Comparison of ENCODE assay signal across 8 cellular contexts in the genomic region with DNA sequence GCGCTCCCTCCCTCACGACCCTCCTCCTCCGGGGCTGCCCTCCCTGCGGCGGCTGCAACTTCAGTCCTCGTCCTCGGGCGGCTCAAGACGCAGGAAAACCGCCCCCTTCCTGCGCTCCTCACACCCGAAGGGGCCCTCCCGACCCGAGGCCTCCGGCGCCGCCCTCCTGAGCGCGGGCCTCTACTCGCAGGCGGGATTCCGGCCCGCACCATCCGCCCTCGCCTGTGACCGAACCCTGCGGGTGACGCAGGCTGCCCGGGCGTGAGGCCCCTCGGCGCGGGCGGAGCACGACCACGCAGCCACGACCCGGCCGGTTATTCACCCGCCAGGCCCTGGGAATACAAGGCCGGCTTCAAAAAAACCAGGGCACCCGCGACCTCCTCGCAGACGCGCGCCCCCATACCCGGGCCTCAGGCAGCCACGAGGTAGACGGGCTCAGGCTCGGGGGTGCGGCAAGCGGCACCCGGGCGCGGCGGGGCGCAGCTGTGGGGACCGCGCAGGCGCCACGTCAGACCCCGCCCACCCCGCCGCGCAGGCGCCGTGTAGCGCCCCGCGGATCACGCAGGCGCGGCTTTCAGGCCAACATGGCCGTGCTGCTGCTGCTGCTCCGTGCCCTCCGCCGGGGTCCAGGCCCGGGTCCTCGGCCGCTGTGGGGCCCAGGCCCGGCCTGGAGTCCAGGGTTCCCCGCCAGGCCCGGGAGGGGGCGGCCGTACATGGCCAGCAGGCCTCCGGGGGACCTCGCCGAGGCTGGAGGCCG. TPM values are rescaled to one million over a fixed set of nuclear protein-coding genes. Genes with fewer than 3 reads are reported as not detected.
DNase-seq lines count a peak whose midpoint lies in the region; ATAC-seq and TF ChIP-seq lines count a peak whose summit lies in the region.

A gene (plus strand): TSS at position 570 of the 757 bp plus-strand sequence. CDS start 15 bp downstream, at position 585.

- intact Hi-C loops in activated T-helper 2 cell treated with anti-CD3 and anti-CD28 coated beads, Interferon-gamma antibody, Interleukin-2, Interleukin-4, amounts not matched to agents 10 μg/mL and 5 μg/mL and 100 μg/mL, durations not matched to agents 14 hours and 24 hours and 36 hours (cut with micrococcal nuclease), result loop anchor here (1.0 to 5.0 kb wide), 6 partner anchors 18 to 266 kb away; a partner anchor contains a TSS

- H4K20me1 ChIP-seq in DOHH2 (ENCODE audit: control insufficient read depth, insufficient read depth, low read depth, low read length), result no peaks in the 10 kb centered on the region
- no peaks in the 10 kb centered on the region for H4K20me1 ChIP-seq in KMS-11 (ENCODE audit: insufficient read depth)

- H2AFZ ChIP-seq in KMS-11 (ENCODE audit: low read depth), result peak within 1 kb of the TSS; percentile 95

- H3F3A ChIP-seq in DOHH2 (ENCODE audit: control insufficient read depth, insufficient read depth), result peaks cover 12% of the 10 kb centered on the region

- peaks cover 8% of the 10 kb centered on the region for H3K36me3 Mint-ChIP-seq in activated T-helper 2 cell treated with anti-CD3 and anti-CD28 coated beads, Interferon-gamma antibody, Interleukin-2, Interleukin-4, amounts not matched to agents 10 μg/mL and 5 μg/mL and 100 μg/mL, durations not matched to agents 14 hours and 24 hours and 36 hours (ENCODE audit: low read depth)
- H3K36me3 Mint-ChIP-seq in nephron (ENCODE audit: low read depth), result peaks cover 8% of the 10 kb centered on the region

- no peaks in the 10 kb centered on the region for H3K9me3 ChIP-seq in DOHH2 (ENCODE audit: control insufficient read depth, insufficient read depth, low read length)

- peak within 1 kb of the TSS; percentile 90 for H3K27ac Mint-ChIP-seq in activated T-helper 2 cell treated with anti-CD3 and anti-CD28 coated beads, Interferon-gamma antibody, Interleukin-2, Interleukin-4, amounts not matched to agents 10 μg/mL and 5 μg/mL and 100 μg/mL, durations not matched to agents 14 hours and 24 hours and 36 hours
- H3K27ac Mint-ChIP-seq in nephron, result peak within 1 kb of the TSS; percentile 93 to 99 (median 97)

- peaks cover 47% of the 10 kb centered on the region for H3K79me2 ChIP-seq in DOHH2 (ENCODE audit: control insufficient read depth, low read length)
- H3K79me2 ChIP-seq in KMS-11 (ENCODE audit: insufficient read depth, low read depth), result peaks cover 41% of the 10 kb centered on the region

- peak within 1 kb of the TSS; percentile 99 for H3K4me3 ChIP-seq in DOHH2 (ENCODE audit: low read length)
- no peak within 1 kb of the TSS for H3K4me3 ChIP-seq in KMS-11 (IDR thresholded peaks at IDR 0.05; ENCODE audit: insufficient read depth, low read depth, low read length)
- peak within 1 kb of the TSS; percentile 84 for H3K4me3 ChIP-seq in fibroblast of pulmonary artery (replicated peaks; ENCODE audit: low read depth, low read length)

- H3K4me1 ChIP-seq in DOHH2 (ENCODE audit: control insufficient read depth, low read length) (peaks cover 44% of the 10 kb centered on the region), KMS-11 (ENCODE audit: low read depth, poor library complexity, severe bottlenecking) (peaks cover 16% of the 10 kb centered on the region)

- H3K4me2 ChIP-seq in DOHH2 (ENCODE audit: low read length) (peak within 1 kb of the TSS; percentile 93), KMS-11 (peak within 1 kb of the TSS; percentile 91)

- peak; percentile 94 for TF ChIP-seq POLR2A in Raji (IDR thresholded peaks at IDR 0.05; ENCODE audit: insufficient read depth, low read depth, low read length)

- peak within 1 kb of the TSS; percentile 90 for H3K9ac ChIP-seq in KMS-11

- DNase-seq in activated T-helper 2 cell treated with anti-CD3 and anti-CD28 coated beads, Interferon-gamma antibody, Interleukin-2, Interleukin-4, amounts not matched to agents 10 μg/mL and 5 μg/mL and 100 μg/mL, durations not matched to agents 14 hours and 24 hours and 36 hours (ENCODE audit: low spot score), result peak; percentile 91
- DNase-seq in fibroblast of pulmonary artery (ENCODE audit: low read depth), result peak; percentile 86
- peak; percentile 95 for DNase-seq in stimulated activated naive CD8-positive, alpha-beta T cell treated with anti-CD3 and anti-CD28 coated beads, Interleukin-15, Interleukin-2, amounts not matched to agents 100 U/mL and 50 U/mL, for 24 hours

- no peaks in the 10 kb centered on the region for H3K27me3 Mint-ChIP-seq in activated T-helper 2 cell treated with anti-CD3 and anti-CD28 coated beads, Interferon-gamma antibody, Interleukin-2, Interleukin-4, amounts not matched to agents 10 μg/mL and 5 μg/mL and 100 μg/mL, durations not matched to agents 14 hours and 24 hours and 36 hours (ENCODE audit: low read depth)
- peaks cover 3% of the 10 kb centered on the region for H3K27me3 Mint-ChIP-seq in nephron (ENCODE audit: low read depth)

- H3K9me3 Mint-ChIP-seq in activated T-helper 2 cell treated with anti-CD3 and anti-CD28 coated beads, Interferon-gamma antibody, Interleukin-2, Interleukin-4, amounts not matched to agents 10 μg/mL and 5 μg/mL and 100 μg/mL, durations not matched to agents 14 hours and 24 hours and 36 hours, result no peaks in the 10 kb centered on the region
- H3K9me3 Mint-ChIP-seq in nephron, result no peaks in the 10 kb centered on the region

- TF ChIP-seq CTCF in DOHH2 (IDR thresholded peaks at IDR 0.05; ENCODE audit: low read depth, low read length, poor library complexity, severe bottlenecking) (peak; percentile 17), KMS-11 (conservative IDR thresholded peaks at IDR 0.05; ENCODE audit: low read depth, low read length) (no peak), fibroblast of pulmonary artery (IDR thresholded peaks at IDR 0.05; ENCODE audit: low read length, missing control alignments) (no peak), nephron (IDR thresholded peaks at IDR 0.05; ENCODE audit: unreplicated experiment in 3 of 3) (no peak)

- H3K9me2 ChIP-seq in DOHH2 (replicated peaks; ENCODE audit: control insufficient read depth, low read length), result no peaks in the 10 kb centered on the region

- peaks cover 24% of the 10 kb centered on the region for H3K4me1 Mint-ChIP-seq in activated T-helper 2 cell treated with anti-CD3 and anti-CD28 coated beads, Interferon-gamma antibody, Interleukin-2, Interleukin-4, amounts not matched to agents 10 μg/mL and 5 μg/mL and 100 μg/mL, durations not matched to agents 14 hours and 24 hours and 36 hours (ENCODE audit: low read depth)
- peaks cover 24% of the 10 kb centered on the region for H3K4me1 Mint-ChIP-seq in nephron

- H3K27ac ChIP-seq in DOHH2 (ENCODE audit: low read depth, low read length), result peak within 1 kb of the TSS; percentile 76
- H3K27ac ChIP-seq in KMS-11, result peak within 1 kb of the TSS; percentile 81

- no peaks in the 10 kb centered on the region for H3K27me3 ChIP-seq in DOHH2 (ENCODE audit: control insufficient read depth, low read length)
- H3K27me3 ChIP-seq in KMS-11 (ENCODE audit: insufficient read depth, low read depth), result no peaks in the 10 kb centered on the region

- peaks cover 29% of the 10 kb centered on the region for H3K36me3 ChIP-seq in DOHH2 (ENCODE audit: control insufficient read depth, low read length)
- peaks cover 5% of the 10 kb centered on the region; the same call in 1 of the 2 replicates for H3K36me3 ChIP-seq in KMS-11 (ENCODE audit: insufficient read depth)

- ATAC-seq in GM21737 (IDR thresholded peaks at IDR 0.05; ENCODE audit: unreplicated experiment), result peak; percentile 57
- ATAC-seq in stimulated activated naive CD8-positive, alpha-beta T cell treated with anti-CD3 and anti-CD28 coated beads, Interleukin-15, Interleukin-2, amounts not matched to agents 100 U/mL and 50 U/mL, for 24 hours, result peak; percentile 74

- peak within 1 kb of the TSS; percentile 90 for H3K4me3 Mint-ChIP-seq in activated T-helper 2 cell treated with anti-CD3 and anti-CD28 coated beads, Interferon-gamma antibody, Interleukin-2, Interleukin-4, amounts not matched to agents 10 μg/mL and 5 μg/mL and 100 μg/mL, durations not matched to agents 14 hours and 24 hours and 36 hours (ENCODE audit: low read depth)
- H3K4me3 Mint-ChIP-seq in nephron, result peak within 1 kb of the TSS; percentile 96 to 99 (median 99)

RNA-seq across cellular contexts. Expression of the gene that starts here (rescaled TPM):
- total RNA-seq in activated T-helper 2 cell treated with anti-CD3 and anti-CD28 coated beads, Interferon-gamma antibody, Interleukin-2, Interleukin-4, amounts not matched to agents 10 μg/mL and 5 μg/mL and 100 μg/mL, durations not matched to agents 14 hours and 24 hours and 36 hours, result 115 and 125 TPM in 2 replicates
